ENCODE assay signal across 24 cellular contexts in the genomic region with DNA sequence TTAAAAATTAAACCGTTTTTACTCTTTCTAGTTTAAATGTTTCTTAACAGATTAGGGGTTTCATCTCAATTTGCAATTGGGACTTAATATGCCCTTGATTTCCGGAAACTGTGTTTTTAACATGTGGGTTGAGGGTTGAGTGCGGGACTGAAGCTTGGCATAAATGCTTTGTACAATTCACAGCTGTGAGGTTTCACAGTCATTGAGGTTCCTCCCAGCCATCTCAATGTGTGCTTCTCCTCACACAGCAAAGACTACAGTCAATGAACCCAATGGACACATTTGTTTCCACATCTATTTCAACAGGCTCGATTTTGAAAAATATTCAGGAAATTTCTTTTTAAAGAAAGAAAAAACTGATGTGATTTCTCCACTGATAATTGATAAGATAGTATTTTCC.
"Had no signal": no experiment of that assay in that cellular context is flagged by ENCODE, and none has a peak within 500 bp of the region (broad histone marks: within the 10 kb centered on the region; RNA-seq: fewer than 3 reads in every experiment).

No MANE protein-coding gene starts in this region.

- H3K9me3 ChIP-seq: colonic mucosa, thoracic aorta, uterus had no signal

- H3K9me3 Mint-ChIP-seq: activated T-helper 1 cell treated with anti-CD3 and anti-CD28 coated beads, Interleukin-12 subunit alpha, Interleukin-12 subunit beta, Interleukin-2, Interleukin-4 antibody, amounts not matched to agents 30 ng/mL and 10 ng/mL and 1 ng/mL, durations not matched to agents 14 hours and 24 hours and 36 hours had no signal

- H3K27ac Mint-ChIP-seq: activated CD4-positive, alpha-beta memory T cell treated with anti-CD3 and anti-CD28 coated beads for 36 hours; activated T-helper 1 cell treated with anti-CD3 and anti-CD28 coated beads, Interleukin-12 subunit alpha, Interleukin-12 subunit beta, Interleukin-2, Interleukin-4 antibody, amounts not matched to agents 30 ng/mL and 10 ng/mL and 1 ng/mL, durations not matched to agents 14 hours and 24 hours and 36 hours; naive thymus-derived CD4-positive, alpha-beta T cell; neural progenitor cell; type B pancreatic cell had no signal

- H3K27me3 ChIP-seq: colonic mucosa, left lung, neural progenitor cell, uterus had no signal

- ATAC-seq: activated CD4-positive, CD25-positive, alpha-beta regulatory T cell treated with anti-CD3 and anti-CD28 coated beads, Interleukin-2, amount 50 U/mL, for 24 hours; left lung; naive thymus-derived CD4-positive, alpha-beta T cell; stimulated activated naive CD8-positive, alpha-beta T cell treated with anti-CD3 and anti-CD28 coated beads, Interleukin-15, Interleukin-2, amounts not matched to agents 100 U/mL and 50 U/mL, for 24 hours had no signal

- H3K4me2 ChIP-seq: neural progenitor cell had no signal

- DNase-seq: activated CD4-positive, alpha-beta memory T cell treated with anti-CD3 and anti-CD28 coated beads for 36 hours; activated CD4-positive, alpha-beta T cell treated with anti-CD3 and anti-CD28 coated beads for 48 hours; activated CD8-positive, alpha-beta memory T cell treated with anti-CD3 and anti-CD28 coated beads, Interleukin-2, amount 50 U/mL, for 4 hours; activated gamma-delta T cell; activated naive CD4-positive, alpha-beta T cell treated with anti-CD3 and anti-CD28 coated beads, Interleukin-2, amount 50 U/mL, for 16 hours; activated T-cell treated with anti-CD3 and anti-CD28 coated beads, Interleukin-2, amount 50 U/mL, for 1 hour; colonic mucosa; effector CD8-positive, alpha-beta T cell; kidney glomerular epithelial cell; left lung; mammary epithelial cell; midbrain; naive thymus-derived CD4-positive, alpha-beta T cell; occipital lobe; right cardiac atrium; stimulated activated CD4-positive, alpha-beta T cell treated with anti-CD3 and anti-CD28 coated beads, Interleukin-2, amount 100 ng/mL, for 48 hours; stimulated activated naive CD8-positive, alpha-beta T cell treated with anti-CD3 and anti-CD28 coated beads, Interleukin-15, Interleukin-2, amounts not matched to agents 100 U/mL and 50 U/mL, for 24 hours; uterus; WERI-Rb-1 had no signal

- H3K4me3 ChIP-seq: colonic mucosa, left lung, neural progenitor cell, uterus had no signal

- H3K4me1 ChIP-seq: colonic mucosa, left lung, neural progenitor cell, uterus had no signal

- H3K4me3 Mint-ChIP-seq: activated CD4-positive, alpha-beta memory T cell treated with anti-CD3 and anti-CD28 coated beads for 36 hours; activated T-helper 1 cell treated with anti-CD3 and anti-CD28 coated beads, Interleukin-12 subunit alpha, Interleukin-12 subunit beta, Interleukin-2, Interleukin-4 antibody, amounts not matched to agents 30 ng/mL and 10 ng/mL and 1 ng/mL, durations not matched to agents 14 hours and 24 hours and 36 hours; naive thymus-derived CD4-positive, alpha-beta T cell; neural progenitor cell; type B pancreatic cell had no signal

- H3K36me3 ChIP-seq: colonic mucosa, left lung, neural progenitor cell, thoracic aorta, uterus, WERI-Rb-1 had no signal

- H2AFZ ChIP-seq: neural progenitor cell had no signal

- H3K36me3 Mint-ChIP-seq: activated CD4-positive, alpha-beta memory T cell treated with anti-CD3 and anti-CD28 coated beads for 36 hours; type B pancreatic cell had no signal

- H3K4me1 Mint-ChIP-seq: naive thymus-derived CD4-positive, alpha-beta T cell; neural progenitor cell had no signal

- H3K27ac ChIP-seq: colonic mucosa, left lung, neural progenitor cell, thoracic aorta, uterus, WERI-Rb-1 had no signal

- H3K9ac ChIP-seq: neural progenitor cell had no signal
